In genomic region chr2:168137510-168138180, GRCh38 we compare ENCODE assay signal across 1 cellular context.
TF ChIP-seq lines count a peak whose summit lies in the region.

No MANE protein-coding gene starts in this region.

TF ChIP-seq in SK-N-SH treated with all-trans-retinoic acid at 6 μM for 48 hours, 23 proteins besides CTCF, POLR2A, EP300 and RAD21 (continued from another document):
- no peak for TF ChIP-seq TCF4 (CRISPR knock-in tag; IDR thresholded peaks at IDR 0.05; ENCODE audit: borderline replicate concordance)
- no peak for TF ChIP-seq ZFP30 (CRISPR knock-in tag; IDR thresholded peaks at IDR 0.05)
- no peak for TF ChIP-seq ZFP3 (CRISPR knock-in tag; IDR thresholded peaks at IDR 0.05)
